8 cellular contexts compared by ENCODE assay signal in the genomic region with DNA sequence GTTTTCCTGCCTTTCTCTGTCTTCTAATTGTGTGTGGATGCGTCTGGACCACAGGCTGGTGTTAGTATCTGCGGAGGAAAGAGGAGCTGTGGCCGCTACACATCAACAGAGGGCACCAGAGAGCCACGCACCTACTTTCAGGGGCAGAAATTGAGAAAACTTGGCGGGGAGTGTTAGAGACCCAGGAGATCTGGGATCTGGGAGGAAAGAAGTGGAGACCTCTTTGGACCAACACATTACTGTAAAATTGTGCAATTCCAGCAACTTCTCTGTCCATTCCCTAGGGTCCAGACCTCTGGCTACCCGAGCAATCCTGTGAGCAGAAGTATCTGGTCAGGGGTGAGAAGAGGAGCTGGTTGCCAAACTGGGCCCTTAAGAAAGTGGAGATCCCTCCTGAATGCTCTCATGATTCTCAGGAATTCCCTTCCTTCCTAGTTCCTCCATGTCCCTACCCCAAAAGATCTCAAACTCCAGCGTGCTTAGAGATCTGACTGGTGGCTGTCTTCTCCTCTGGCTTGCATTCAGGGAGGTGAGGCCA. TPM values are rescaled to one million over a fixed set of nuclear protein-coding genes. Genes with fewer than 3 reads are reported as not detected.
DNase-seq lines count a peak whose midpoint lies in the region; TF ChIP-seq lines count a peak whose summit lies in the region.

No MANE protein-coding gene starts in this region.

- peak; percentile 14 to 29 for DNase-seq in AML-193 (lab: John Stamatoyannopoulos, UW)
- peak; percentile 41 for DNase-seq in GM19238 (ENCODE audit: insufficient read length, low spot score)
- peak; percentile 2 for DNase-seq in NCI-H774 (lab: John Stamatoyannopoulos, UW)
- peak; percentile 20 for DNase-seq in activated T-cell treated with anti-CD3 and anti-CD28 coated beads for 1 hour (ENCODE audit: low read depth)
- peak; percentile 77 for DNase-seq in fibroblast of peridontal ligament (ENCODE audit: extremely low read depth)
- DNase-seq in neural crest cell (ENCODE audit: low read depth, low spot score): peak; percentile 77
- DNase-seq in ureter (ENCODE audit: low spot score): peak; percentile 72
- DNase-seq in NCI-H1048 (lab: John Stamatoyannopoulos, UW): no peak

- H3K27ac Mint-ChIP-seq in neural crest cell (ENCODE audit: unreplicated experiment): no peak overlapping the region

- H3K36me3 Mint-ChIP-seq in neural crest cell (ENCODE audit: low read depth): no peaks in the 10 kb centered on the region

- TF ChIP-seq CTCF in neural crest cell (conservative IDR thresholded peaks at IDR 0.05): peak; percentile 93

- H3K27me3 Mint-ChIP-seq in neural crest cell (ENCODE audit: low read depth): peaks cover 2% of the 10 kb centered on the region

- H3K4me1 Mint-ChIP-seq in neural crest cell: peaks cover 32% of the 10 kb centered on the region

- no peaks in the 10 kb centered on the region for H3K9me3 Mint-ChIP-seq in neural crest cell

- H3K4me3 Mint-ChIP-seq in neural crest cell: peak overlapping the region; percentile 83

RNA-seq across cellular contexts. Expression of gene KIRREL1, which starts 1.3 kb away (rescaled TPM):
- total RNA-seq in neural crest cell: 64.9 and 68.0 TPM in 2 replicates
- total RNA-seq in ureter: 19.7 TPM
